12 cellular contexts compared by ENCODE assay signal in the genomic region with DNA sequence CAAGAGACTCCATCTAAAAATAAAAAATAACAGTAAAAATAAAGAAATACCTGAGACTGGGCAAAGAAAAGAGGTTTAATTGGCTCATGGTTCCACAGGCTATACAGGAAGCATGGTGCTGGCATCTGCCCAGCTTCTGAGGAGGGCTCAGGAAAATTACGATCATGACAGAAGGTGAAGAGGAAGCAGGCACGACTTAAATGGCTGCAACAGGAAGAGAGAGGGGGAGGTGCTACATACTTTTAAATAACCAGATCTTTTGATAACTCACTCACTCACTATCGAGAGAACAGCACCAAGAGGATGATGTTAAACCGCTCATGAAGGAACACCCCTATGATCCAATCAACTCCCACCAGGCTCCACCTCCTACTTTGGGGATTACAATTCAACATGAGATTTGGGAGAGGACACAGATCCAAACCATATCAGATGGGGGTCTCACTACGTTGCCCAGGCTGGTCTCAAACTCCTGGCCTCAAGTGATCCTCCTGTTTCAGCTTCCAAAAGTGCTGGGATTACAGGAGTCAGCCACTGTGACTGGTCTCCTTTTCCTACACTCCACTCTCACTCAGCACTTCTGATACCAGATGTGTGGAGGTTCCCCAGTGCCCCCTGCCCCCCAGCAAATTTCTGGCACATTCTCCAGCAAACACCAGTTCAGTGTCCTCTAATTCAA. TPM values are rescaled to one million over a fixed set of nuclear protein-coding genes. Genes with fewer than 3 reads are reported as not detected.
A peak's percentile ranks its signal among the peaks of the same experiment; 100 is the strongest.
DNase-seq lines count a peak whose midpoint lies in the region; ATAC-seq and TF ChIP-seq lines count a peak whose summit lies in the region.
"Had no signal": no experiment of that assay in that cellular context is flagged by ENCODE, and none has a peak within 500 bp of the region (broad histone marks: within the 10 kb centered on the region; RNA-seq: fewer than 3 reads in every experiment).

No MANE protein-coding gene starts in this region.

- H3K9ac ChIP-seq in SK-N-SH: no peak overlapping the region

- CTCF ChIA-PET in T-cell (lab: Charles Lee): interaction anchor here in 1 of 2 donors (0.6 to 0.7 kb wide), 2 partner anchors 12 to 17 kb away, joined by 3 read pairs; a partner anchor contains a TSS
- CTCF ChIA-PET in SK-N-SH (lab: Yijun Ruan, JAX): no interaction called here

- H3K27me3 Mint-ChIP-seq in T-cell: peaks cover 0 to 7% of the 10 kb centered on the region in 2 donors
- no peaks in the 10 kb centered on the region for H3K27me3 Mint-ChIP-seq in activated naive CD4-positive, alpha-beta T cell treated with anti-CD3 and anti-CD28 coated beads, Interleukin-2, amount 50 U/mL, for 24 hours

- no peaks in the 10 kb centered on the region for H4K20me1 ChIP-seq in SK-N-SH (ENCODE audit: insufficient read depth)

- intact Hi-C loops in spleen (cut with DNase I; ENCODE audit: low total_unique reads): no loop called here

- no peak for TF ChIP-seq EP300 in SK-N-SH (IDR thresholded peaks at IDR 0.05; ENCODE audit: borderline replicate concordance in 1 of 2, low read depth in 1 of 2, low read length in 1 of 2)

- H3F3A ChIP-seq in SK-N-SH (replicated peaks; ENCODE audit: insufficient read depth): peaks cover 3% of the 10 kb centered on the region

- no peaks in the 10 kb centered on the region for H3K36me3 Mint-ChIP-seq in T-cell
- H3K36me3 Mint-ChIP-seq in activated naive CD4-positive, alpha-beta T cell treated with anti-CD3 and anti-CD28 coated beads, Interleukin-2, amount 50 U/mL, for 24 hours: no peaks in the 10 kb centered on the region

- no peaks in the 10 kb centered on the region for H3K9me3 Mint-ChIP-seq in T-cell
- H3K9me3 Mint-ChIP-seq in activated naive CD4-positive, alpha-beta T cell treated with anti-CD3 and anti-CD28 coated beads, Interleukin-2, amount 50 U/mL, for 24 hours: no peaks in the 10 kb centered on the region

- peaks cover 18 to 25% (median 23%) of the 10 kb centered on the region in 3 donors for H3K4me1 Mint-ChIP-seq in T-cell
- peaks cover 19% of the 10 kb centered on the region for H3K4me1 Mint-ChIP-seq in activated naive CD4-positive, alpha-beta T cell treated with anti-CD3 and anti-CD28 coated beads, Interleukin-2, amount 50 U/mL, for 24 hours

- ATAC-seq in T-cell (replicated peaks in 1 of 4) (peak; percentile 64 to 82 (median 76)), HG02678 (IDR thresholded peaks at IDR 0.05; ENCODE audit: unreplicated experiment) (no peak), GM21390 (IDR thresholded peaks at IDR 0.05; ENCODE audit: unreplicated experiment) (no peak)
- ATAC-seq: right cardiac atrium, Right ventricle myocardium inferior had no signal

- H3K27ac ChIP-seq in spleen (peak overlapping the region in 7 of 8 donors; percentile 22 to 75 (median 39)), SK-N-SH (ENCODE audit: low read depth in 2 of 2, low read length in 1 of 2) (no peak overlapping the region)
- H3K27ac ChIP-seq: stomach had no signal

- no peaks in the 10 kb centered on the region for H3K36me3 ChIP-seq in spleen
- H3K36me3 ChIP-seq in SK-N-SH (replicated peaks in 1 of 2; ENCODE audit: control insufficient read depth in 1 of 2, insufficient read depth in 2 of 2, low read length in 1 of 2): no peaks in the 10 kb centered on the region
- H3K36me3 ChIP-seq: stomach had no signal

- H2AFZ ChIP-seq in SK-N-SH (ENCODE audit: low read depth): no peak overlapping the region

- no peaks in the 10 kb centered on the region for H3K79me2 ChIP-seq in SK-N-SH (ENCODE audit: insufficient read depth)

- peak overlapping the region; percentile 49 to 58 (median 55) for H3K4me3 Mint-ChIP-seq in T-cell
- peak overlapping the region; percentile 54 for H3K4me3 Mint-ChIP-seq in activated naive CD4-positive, alpha-beta T cell treated with anti-CD3 and anti-CD28 coated beads, Interleukin-2, amount 50 U/mL, for 24 hours

- POLR2A ChIA-PET in T-cell (lab: Charles Lee): no interaction called here
- POLR2A ChIA-PET in SK-N-SH (lab: Yijun Ruan, JAX): no interaction called here

- H3K9me2 ChIP-seq in SK-N-SH: no peaks in the 10 kb centered on the region

- no peak for TF ChIP-seq RAD21 in SK-N-SH (IDR thresholded peaks at IDR 0.05; ENCODE audit: low read length)

- peaks cover 0 to 5% (median 0%) of the 10 kb centered on the region in 7 donors for H3K27me3 ChIP-seq in spleen (replicated peaks in 1 of 7)
- no peaks in the 10 kb centered on the region; the same call in 1 of the 2 replicates for H3K27me3 ChIP-seq in SK-N-SH (ENCODE audit: insufficient read depth)
- H3K27me3 ChIP-seq: stomach had no signal

- H3K4me2 ChIP-seq in SK-N-SH: no peak overlapping the region

- peaks cover 0 to 10% (median 2%) of the 10 kb centered on the region in 6 donors for H3K4me1 ChIP-seq in spleen
- H3K4me1 ChIP-seq in SK-N-SH (ENCODE audit: control insufficient read depth in 1 of 2, insufficient read depth in 2 of 2, low read depth in 1 of 2, low read length in 1 of 2): peaks cover 0 to 6% of the 10 kb centered on the region in 2 experiments; a peak in 2 of 4 replicates

- TF ChIP-seq POLR2A in spleen (IDR thresholded peaks at IDR 0.05): no peak

- 0 to 22% (median 13%) methylated on average over 3 to 5 of the region's 5 CpGs for WGBS in spleen, 5 donors
- WGBS in SK-N-SH (ENCODE audit: low lambda C conversion rate): 33% methylated on average over 5 of the region's 5 CpGs

- H3K4me3 ChIP-seq in spleen (peak overlapping the region in 2 of 8 donors; percentile 10 to 33), SK-N-SH (ENCODE audit: low read depth in 2 of 2, low read length in 1 of 2) (no peak overlapping the region)
- H3K4me3 ChIP-seq: stomach had no signal

- H3K27ac Mint-ChIP-seq in T-cell: peak overlapping the region; percentile 86 to 91
- peak overlapping the region; percentile 73 for H3K27ac Mint-ChIP-seq in activated naive CD4-positive, alpha-beta T cell treated with anti-CD3 and anti-CD28 coated beads, Interleukin-2, amount 50 U/mL, for 24 hours

- DNase-seq in activated CD8-positive, alpha-beta memory T cell treated with anti-CD3 and anti-CD28 coated beads for 24 hours: peak; percentile 57
- no peak for DNase-seq in activated CD8-positive, alpha-beta memory T cell treated with anti-CD3 and anti-CD28 coated beads, Interleukin-2, amount 50 U/mL, for 48 hours
- peak in 31 of 34 experiments; percentile 0 to 47 (median 16) for DNase-seq in T-cell
- no peak for DNase-seq in spleen
- DNase-seq in SK-N-SH: no peak
- DNase-seq: NCI-H1417 treated with DMSO at 0.1 percent for 48 hours, right cardiac atrium, stomach had no signal

- H3K9me3 ChIP-seq in spleen (no peaks in the 10 kb centered on the region), SK-N-SH (no peaks in the 10 kb centered on the region)
- H3K9me3 ChIP-seq: stomach had no signal

- no peak for TF ChIP-seq CTCF in spleen (IDR thresholded peaks at IDR 0.05 in 8 of 11, conservative IDR thresholded peaks at IDR 0.05 in 3 of 11)
- no peak for TF ChIP-seq CTCF in SK-N-SH (IDR thresholded peaks at IDR 0.05)

TF ChIP-seq in SK-N-SH, 30 proteins besides CTCF, POLR2A, EP300 and RAD21 (continues in another document):
- TF ChIP-seq, protein P1, sequence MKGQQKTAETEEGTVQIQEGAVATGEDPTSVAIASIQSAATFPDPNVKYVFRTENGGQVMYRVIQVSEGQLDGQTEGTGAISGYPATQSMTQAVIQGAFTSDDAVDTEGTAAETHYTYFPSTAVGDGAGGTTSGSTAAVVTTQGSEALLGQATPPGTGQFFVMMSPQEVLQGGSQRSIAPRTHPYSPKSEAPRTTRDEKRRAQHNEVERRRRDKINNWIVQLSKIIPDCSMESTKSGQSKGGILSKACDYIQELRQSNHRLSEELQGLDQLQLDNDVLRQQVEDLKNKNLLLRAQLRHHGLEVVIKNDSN (IDR thresholded peaks at IDR 0.05; ENCODE audit: borderline replicate concordance, low read depth): no peak
- TF ChIP-seq, protein P2, sequence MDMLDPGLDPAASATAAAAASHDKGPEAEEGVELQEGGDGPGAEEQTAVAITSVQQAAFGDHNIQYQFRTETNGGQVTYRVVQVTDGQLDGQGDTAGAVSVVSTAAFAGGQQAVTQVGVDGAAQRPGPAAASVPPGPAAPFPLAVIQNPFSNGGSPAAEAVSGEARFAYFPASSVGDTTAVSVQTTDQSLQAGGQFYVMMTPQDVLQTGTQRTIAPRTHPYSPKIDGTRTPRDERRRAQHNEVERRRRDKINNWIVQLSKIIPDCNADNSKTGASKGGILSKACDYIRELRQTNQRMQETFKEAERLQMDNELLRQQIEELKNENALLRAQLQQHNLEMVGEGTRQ (IDR thresholded peaks at IDR 0.05; ENCODE audit: borderline replicate concordance, low read depth, low read length): no peak
- TF ChIP-seq EZH2phosphoT487 (IDR thresholded peaks at IDR 0.05; ENCODE audit: borderline replicate concordance, low read depth) (no peak), NRF1 (IDR thresholded peaks at IDR 0.05; ENCODE audit: low read depth, low read length) (no peak), JUND (IDR thresholded peaks at IDR 0.05) (no peak), SIN3A (IDR thresholded peaks at IDR 0.05; ENCODE audit: borderline replicate concordance, low read depth, low read length) (no peak), RCOR1 (IDR thresholded peaks at IDR 0.05; ENCODE audit: low read length) (no peak), FOXJ3 (CRISPR knock-in tag; IDR thresholded peaks at IDR 0.05) (no peak), FOXM1 (IDR thresholded peaks at IDR 0.05; ENCODE audit: low read depth) (no peak), TCF12 (IDR thresholded peaks at IDR 0.05) (no peak), SMC3 (IDR thresholded peaks at IDR 0.05; ENCODE audit: low read depth, low read length) (no peak), TAF1 (IDR thresholded peaks at IDR 0.05; ENCODE audit: borderline replicate concordance, low read depth, low read length) (no peak), CHD2 (IDR thresholded peaks at IDR 0.05; ENCODE audit: low read length, partially characterized antibody) (no peak), GABPA (IDR thresholded peaks at IDR 0.05; ENCODE audit: low read depth) (no peak), NFIC (IDR thresholded peaks at IDR 0.05; ENCODE audit: borderline replicate concordance) (no peak), GATA2 (CRISPR knock-in tag; IDR thresholded peaks at IDR 0.05) (no peak)

RNA-seq across cellular contexts. Expression of a gene that starts 11.9 kb away (rescaled TPM):
- total RNA-seq in T-cell: 1 to 10 TPM in 2 of 5 donors, under 1 TPM in 3; 0.72 to 1.2 (median 0.95) TPM
- total RNA-seq in spleen: 1 to 10 TPM in 1 of 7 donors, under 1 TPM in 6; 0.40 to 1.6 (median 0.49) TPM
- polyA plus RNA-seq in spleen: under 1 TPM; 0.16 to 0.33 (median 0.20) TPM
- 0.12 and 0.23 TPM in 2 replicates for polyA plus RNA-seq in SK-N-SH (2012; rRNA removed)
- polyA plus RNA-seq in SK-N-SH (2012; cell fraction: cytosol; rRNA removed): 0.27 and 0.34 TPM in 2 replicates
- 0.28 and 0.35 TPM in 2 replicates for polyA plus RNA-seq in SK-N-SH (2012; cell fraction: nucleus; rRNA removed)
- total RNA-seq: Right ventricle myocardium inferior had no signal

Comparison
In these comparisons a context has a peak if more than half of its experiments do, and no peak if none do; other contexts are left out.
1. DNase-seq: peak in activated CD8-positive, alpha-beta memory T cell treated with anti-CD3 and anti-CD28 coated beads for 24 hours (single experiment) and T-cell (31 of 34); none in activated CD8-positive, alpha-beta memory T cell treated with anti-CD3 and anti-CD28 coated beads, Interleukin-2, amount 50 U/mL, for 48 hours (single experiment), spleen (single experiment) and SK-N-SH (single experiment).
2. ATAC-seq: peak in T-cell (4 of 4); none in HG02678 (single experiment) and GM21390 (single experiment).
3. H3K27ac ChIP-seq: peak in spleen (7 of 8); none in SK-N-SH (0 of 2).